8 cellular contexts compared by ENCODE assay signal in the genomic region with DNA sequence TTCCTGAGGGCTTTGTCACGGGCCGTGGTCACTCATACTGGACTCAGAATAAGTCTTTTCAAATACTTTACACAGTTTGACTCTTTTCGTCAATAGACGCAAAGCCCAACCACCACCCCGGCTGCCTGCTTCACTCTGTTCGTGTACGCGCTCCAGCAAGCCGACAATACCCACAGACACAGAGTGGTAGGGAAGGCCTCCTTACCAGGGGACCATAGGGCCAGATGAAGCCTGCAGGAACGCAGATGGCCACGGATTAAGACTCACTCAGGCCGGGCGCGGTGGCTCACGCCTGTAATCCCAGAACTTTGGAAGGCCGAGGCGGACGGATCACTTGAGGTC. TPM values are rescaled to one million over a fixed set of nuclear protein-coding genes. Genes with fewer than 3 reads are reported as not detected.
A peak's percentile ranks its signal among the peaks of the same experiment; 100 is the strongest.
DNase-seq lines count a peak whose midpoint lies in the region; ATAC-seq and TF ChIP-seq lines count a peak whose summit lies in the region.

No MANE protein-coding gene starts in this region.

- DNase-seq in NCI-H1417 (lab: John Stamatoyannopoulos, UW): peak in 2 of 3 experiments; percentile 67 to 71
- DNase-seq in NCI-H1417 treated with DMSO at 0.1 percent for 48 hours (lab: John Stamatoyannopoulos, UW): no peak
- DNase-seq in activated CD8-positive, alpha-beta memory T cell treated with anti-CD3 and anti-CD28 coated beads, Interleukin-2, amount 50 U/mL, for 48 hours: peak; percentile 66
- DNase-seq in posterior vena cava (ENCODE audit: low spot score): peak; percentile 80
- no peak for DNase-seq in mucosa of gallbladder (ENCODE audit: low spot score)

- H3K4me3 ChIP-seq in gastroesophageal sphincter: peak overlapping the region; percentile 81 to 91

- intact Hi-C loops in posterior vena cava (cut with DNase I): no loop called here

- TF ChIP-seq EP300 in gastroesophageal sphincter (IDR thresholded peaks at IDR 0.05): no peak

- no peaks in the 10 kb centered on the region for H3K9me3 ChIP-seq in gastroesophageal sphincter

- WGBS in gastroesophageal sphincter (ENCODE audit: low coverage in 1 of 2), 2 donors: 0 to 1% methylated on average over 1 to 9 of the region's 18 CpGs

- ATAC-seq in HG03521 (IDR thresholded peaks at IDR 0.05; ENCODE audit: unreplicated experiment): peak; percentile 20
- ATAC-seq in gastroesophageal sphincter: peak; percentile 23
- ATAC-seq in HG02623 (IDR thresholded peaks at IDR 0.05; ENCODE audit: unreplicated experiment): no peak

- TF ChIP-seq POLR2A in gastroesophageal sphincter (IDR thresholded peaks at IDR 0.05): no peak

- H3K27me3 ChIP-seq in gastroesophageal sphincter: no peaks in the 10 kb centered on the region

- no peak for TF ChIP-seq CTCF in gastroesophageal sphincter (IDR thresholded peaks at IDR 0.05)

- peak overlapping the region; percentile 87 to 93 (median 90) for H3K27ac ChIP-seq in gastroesophageal sphincter

- H3K36me3 ChIP-seq in gastroesophageal sphincter: peaks cover 0 to 27% of the 10 kb centered on the region in 2 donors

- peaks cover 0 to 45% (median 7%) of the 10 kb centered on the region in 3 donors for H3K4me1 ChIP-seq in gastroesophageal sphincter

RNA-seq across cellular contexts. Expression of gene EFCAB12, which starts 29.7 kb away (rescaled TPM):
- under 1 TPM in 2 of 4 donors, not detected in 2; 0.08 to 0.47 TPM for total RNA-seq in gastroesophageal sphincter
- total RNA-seq in posterior vena cava: under 1 TPM; 0.05 to 0.14 TPM
- total RNA-seq in mucosa of gallbladder: 4.9 TPM

RNA-seq across cellular contexts. Expression of gene MBD4, which starts 41.0 kb away (rescaled TPM):
- total RNA-seq in gastroesophageal sphincter: 10 to 100 TPM; 11.4 to 38.6 (median 18.8) TPM
- total RNA-seq in posterior vena cava: 10 to 100 TPM; 23.1 to 24.9 TPM
- total RNA-seq in mucosa of gallbladder: 34.9 TPM

RNA-seq across cellular contexts. Expression of gene IFT122, which starts 41.2 kb away (rescaled TPM):
- total RNA-seq in gastroesophageal sphincter (10 to 100 TPM; 18.1 to 38.3 (median 26.8) TPM), posterior vena cava (10 to 100 TPM; 22.0 to 22.5 TPM), mucosa of gallbladder (28.6 TPM)

Comparison
In these comparisons a context has a peak if more than half of its experiments do, and no peak if none do; other contexts are left out.
1. DNase-seq: peak in NCI-H1417 (2 of 3), activated CD8-positive, alpha-beta memory T cell treated with anti-CD3 and anti-CD28 coated beads, Interleukin-2, amount 50 U/mL, for 48 hours (single experiment) and posterior vena cava (single experiment); none in NCI-H1417 treated with DMSO at 0.1 percent for 48 hours (single experiment) and mucosa of gallbladder (single experiment).